Comparison of ENCODE assay signal across 1 cellular context in genomic region chr15:66745530-66746230, GRCh38.
TF ChIP-seq lines count a peak whose summit lies in the region.

No MANE protein-coding gene starts in this region.

TF ChIP-seq in liver, 16 proteins besides CTCF, POLR2A, EP300 and RAD21:
- TF ChIP-seq REST (IDR thresholded peaks at IDR 0.05) (no peak), RXRA (IDR thresholded peaks at IDR 0.05) (no peak), FOXA1 (IDR thresholded peaks at IDR 0.05) (no peak), ZBTB33 (IDR thresholded peaks at IDR 0.05) (no peak), NR2F2 (IDR thresholded peaks at IDR 0.05) (no peak), EGR1 (IDR thresholded peaks at IDR 0.05; ENCODE audit: low read depth in 2 of 2) (no peak), JUND (IDR thresholded peaks at IDR 0.05) (no peak), HNF4G (IDR thresholded peaks at IDR 0.05) (no peak), MAX (IDR thresholded peaks at IDR 0.05) (no peak), GABPA (IDR thresholded peaks at IDR 0.05 in 1 of 2, conservative IDR thresholded peaks at IDR 0.05 in 1 of 2) (no peak), FOXA2 (IDR thresholded peaks at IDR 0.05) (no peak), HNF4A (conservative IDR thresholded peaks at IDR 0.05) (no peak), YY1 (IDR thresholded peaks at IDR 0.05) (no peak)
